In genomic region chr4:143089291-143089690, GRCh38 we compare ENCODE assay signal across 17 cellular contexts.
"Had no signal": no experiment of that assay in that cellular context is flagged by ENCODE, and none has a peak within 500 bp of the region (broad histone marks: within the 10 kb centered on the region; RNA-seq: fewer than 3 reads in every experiment).

No MANE protein-coding gene starts in this region.

- H3K9me3 ChIP-seq: gastroesophageal sphincter, lower lobe of right lung, tibial artery, uterus had no signal

- H3K4me1 Mint-ChIP-seq: activated naive CD8-positive, alpha-beta T cell treated with anti-CD3 and anti-CD28 coated beads for 36 hours; naive thymus-derived CD4-positive, alpha-beta T cell had no signal

- H3K4me3 ChIP-seq: gastroesophageal sphincter, lower lobe of right lung, tibial artery, uterus had no signal

- H3K27ac Mint-ChIP-seq: activated naive CD8-positive, alpha-beta T cell treated with anti-CD3 and anti-CD28 coated beads for 36 hours; naive thymus-derived CD4-positive, alpha-beta T cell had no signal

- H3K27me3 Mint-ChIP-seq: activated naive CD8-positive, alpha-beta T cell treated with anti-CD3 and anti-CD28 coated beads for 36 hours had no signal

- H3K4me1 ChIP-seq: tibial artery, uterus had no signal

- H3K9me3 Mint-ChIP-seq: activated naive CD8-positive, alpha-beta T cell treated with anti-CD3 and anti-CD28 coated beads for 36 hours had no signal

- H3K36me3 Mint-ChIP-seq: activated naive CD8-positive, alpha-beta T cell treated with anti-CD3 and anti-CD28 coated beads for 36 hours had no signal

- H3K27ac ChIP-seq: brain microvascular endothelial cell, gastroesophageal sphincter, lower lobe of right lung, tibial artery, uterus had no signal

- H3K36me3 ChIP-seq: brain microvascular endothelial cell, gastroesophageal sphincter, lower lobe of right lung, tibial artery, uterus had no signal

- ATAC-seq: gastroesophageal sphincter; left cardiac atrium; lower lobe of right lung; naive thymus-derived CD4-positive, alpha-beta T cell had no signal

- H3K4me3 Mint-ChIP-seq: activated naive CD8-positive, alpha-beta T cell treated with anti-CD3 and anti-CD28 coated beads for 36 hours; naive thymus-derived CD4-positive, alpha-beta T cell had no signal

- H3K27me3 ChIP-seq: brain microvascular endothelial cell, gastroesophageal sphincter, tibial artery, uterus had no signal

- DNase-seq: activated CD4-positive, alpha-beta T cell treated with anti-CD3 and anti-CD28 coated beads, Interleukin-2, amount 50 U/mL, for 1 hour; activated CD8-positive, alpha-beta memory T cell treated with anti-CD3 and anti-CD28 coated beads for 24 hours; activated gamma-delta T cell treated with Interleukin-2 at 50 U/mL for 16 hours; activated naive CD8-positive, alpha-beta T cell treated with anti-CD3 and anti-CD28 coated beads for 36 hours; amygdala; brain microvascular endothelial cell; erythroblast; left cardiac atrium; lower lobe of right lung; naive thymus-derived CD4-positive, alpha-beta T cell; posterior cingulate gyrus; stimulated activated CD4-positive, alpha-beta T cell treated with anti-CD3 and anti-CD28 coated beads, Interleukin-4, amount 100 ng/mL, for 1 hour; stimulated activated naive CD4-positive, alpha-beta T cell; SW 1271; tibial artery; uterus had no signal
